Comparison of ENCODE assay signal across 8 cellular contexts in the genomic region with DNA sequence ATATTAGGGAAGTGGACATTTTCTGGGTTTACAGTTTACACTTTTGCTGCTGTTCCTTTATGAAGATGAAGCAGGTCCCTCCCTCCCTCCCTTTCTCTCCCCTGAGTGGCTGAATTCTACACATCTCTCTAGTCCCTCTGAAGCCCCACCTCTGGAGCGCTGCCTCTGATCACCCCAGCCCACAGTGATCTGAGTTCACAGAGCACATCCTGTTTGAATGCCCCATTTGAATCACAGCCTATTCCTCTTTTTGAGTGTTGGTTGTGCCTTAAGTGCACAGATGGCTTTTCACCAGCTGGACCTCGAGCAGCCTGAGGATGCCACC.
A peak's percentile ranks its signal among the peaks of the same experiment; 100 is the strongest.
DNase-seq lines count a peak whose midpoint lies in the region; ATAC-seq and TF ChIP-seq lines count a peak whose summit lies in the region.

No MANE protein-coding gene starts in this region.

- peak; percentile 17 for DNase-seq in GM10248 (ENCODE audit: extremely low spot score)
- peak; percentile 33 for DNase-seq in RPMI7951 (ENCODE audit: low read depth)
- DNase-seq in kidney tubule cell (ENCODE audit: low spot score) = peak; percentile 12
- DNase-seq in SW480 (ENCODE audit: low spot score) = no peak
- no peak for DNase-seq in stimulated activated CD4-positive, alpha-beta T cell treated with anti-CD3 and anti-CD28 coated beads, Interleukin-12 subunit alpha, Interleukin-12 subunit beta, amount 100 ng/mL, for 4 hours

- POLR2A ChIA-PET in GM10248 (lab: Yijun Ruan, JAX) = no interaction called here

- TF ChIP-seq CTCF in GM10248 (IDR thresholded peaks at IDR 0.05; ENCODE audit: control extremely low read depth, extremely low read depth, low read depth, missing control alignments) = no peak

- ATAC-seq in HG03442 (IDR thresholded peaks at IDR 0.05; ENCODE audit: unreplicated experiment) (peak; percentile 65), HG03095 (IDR thresholded peaks at IDR 0.05; ENCODE audit: unreplicated experiment) (no peak), HG02588 (IDR thresholded peaks at IDR 0.05; ENCODE audit: unreplicated experiment) (no peak)

- CTCF ChIA-PET in GM10248 (lab: Yijun Ruan, JAX) = no interaction called here

Comparison
In these comparisons a context has a peak if more than half of its experiments do, and no peak if none do; other contexts are left out.
1. DNase-seq: peak in GM10248 (single experiment), RPMI7951 (single experiment) and kidney tubule cell (single experiment); none in SW480 (single experiment) and stimulated activated CD4-positive, alpha-beta T cell treated with anti-CD3 and anti-CD28 coated beads, Interleukin-12 subunit alpha, Interleukin-12 subunit beta, amount 100 ng/mL, for 4 hours (single experiment).